ENCODE assay signal across 1 cellular context in the genomic region with DNA sequence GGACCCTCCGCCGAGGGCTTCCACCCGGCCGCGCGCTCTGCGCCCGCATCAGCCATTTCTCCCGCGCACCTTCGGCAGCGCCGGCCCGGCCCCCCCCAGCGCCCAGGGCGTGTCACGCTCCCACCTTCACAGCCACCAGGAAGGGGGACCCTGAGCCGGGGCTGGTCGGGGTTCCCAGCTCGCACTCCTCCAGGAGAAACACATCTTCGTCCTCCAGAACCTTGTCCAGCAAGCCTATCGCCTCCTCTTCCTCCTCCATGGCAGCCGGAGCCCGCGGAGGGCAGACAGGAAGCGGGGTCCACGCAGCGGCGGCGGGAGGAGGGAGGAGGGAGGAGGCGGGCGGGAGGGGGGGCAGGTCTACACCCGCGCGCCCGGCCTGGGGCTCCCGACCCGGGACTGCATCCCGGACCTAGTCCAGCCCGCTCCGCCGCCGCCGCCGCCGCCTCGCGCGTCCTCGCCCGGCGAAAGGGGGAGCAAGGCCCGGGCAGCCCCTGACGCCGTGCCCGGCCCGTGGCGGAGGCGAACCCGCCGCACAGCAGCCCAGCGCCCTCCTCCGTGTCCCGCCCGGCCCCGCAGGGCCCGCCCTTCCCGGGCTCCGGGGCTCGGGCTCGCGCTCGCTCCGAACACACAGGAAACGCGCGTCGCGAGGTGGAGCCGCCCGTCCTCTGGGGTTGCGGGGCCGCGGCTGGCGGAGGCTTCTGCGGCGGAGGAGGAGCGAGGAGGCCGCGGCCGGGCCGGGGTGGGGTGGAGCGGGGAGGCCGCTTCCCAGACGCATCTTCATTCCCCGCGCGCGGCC.
TF ChIP-seq lines count a peak whose summit lies in the region.

No MANE protein-coding gene starts in this region.

TF ChIP-seq in HEK293, 187 proteins besides CTCF, POLR2A, EP300 and RAD21 (continued from another document and continues in another):
- TF ChIP-seq ZNF18 (tag by site-specific recombination; IDR thresholded peaks at IDR 0.05) (no peak), ZNF350 (tag by site-specific recombination; IDR thresholded peaks at IDR 0.05) (no peak), ZNF174 (tag by site-specific recombination; IDR thresholded peaks at IDR 0.05) (no peak), ZNF768 (tag by site-specific recombination; IDR thresholded peaks at IDR 0.05) (no peak), KLF7 (tag by site-specific recombination; IDR thresholded peaks at IDR 0.05; ENCODE audit: borderline replicate concordance) (peak; percentile 60; the same call in 1 of the 2 replicates), ZNF223 (tag by site-specific recombination; IDR thresholded peaks at IDR 0.05) (no peak), ZNF341 (tag by site-specific recombination; IDR thresholded peaks at IDR 0.05; ENCODE audit: low read depth) (no peak), ZNF292 (tag by site-specific recombination; IDR thresholded peaks at IDR 0.05; ENCODE audit: borderline replicate concordance, low read depth) (no peak), ZNF776 (tag by site-specific recombination; IDR thresholded peaks at IDR 0.05; ENCODE audit: borderline replicate concordance) (no peak), ZFP69B (tag by site-specific recombination; IDR thresholded peaks at IDR 0.05) (peak; percentile 57), ZNF654 (tag by site-specific recombination; IDR thresholded peaks at IDR 0.05; ENCODE audit: low read depth) (no peak), ZBTB20 (tag by site-specific recombination; IDR thresholded peaks at IDR 0.05) (peak; percentile 62), ZNF791 (tag by site-specific recombination; IDR thresholded peaks at IDR 0.05) (no peak), ZNF311 (tag by site-specific recombination; IDR thresholded peaks at IDR 0.05; ENCODE audit: borderline replicate concordance) (no peak), ZNF596 (tag by site-specific recombination; IDR thresholded peaks at IDR 0.05) (no peak), KLF1 (tag by site-specific recombination; IDR thresholded peaks at IDR 0.05) (peak; percentile 29; the same call in 1 of the 2 replicates), ZNF416 (tag by site-specific recombination; IDR thresholded peaks at IDR 0.05) (no peak), KLF9 (tag by site-specific recombination; IDR thresholded peaks at IDR 0.05; ENCODE audit: low read depth) (peak; percentile 24; the same call in 1 of the 2 replicates), SCRT1 (tag by site-specific recombination; IDR thresholded peaks at IDR 0.05; ENCODE audit: borderline replicate concordance) (no peak), SCRT2 (tag by site-specific recombination; IDR thresholded peaks at IDR 0.05) (no peak), ZNF610 (tag by site-specific recombination; IDR thresholded peaks at IDR 0.05; ENCODE audit: borderline replicate concordance) (no peak), ZNF48 (tag by site-specific recombination; IDR thresholded peaks at IDR 0.05) (no peak), KLF17 (tag by site-specific recombination; IDR thresholded peaks at IDR 0.05) (0 out of 2 replicates have a peak, but pooled peaks have one; percentile 33), HOXD13 (CRISPR knock-in tag; IDR thresholded peaks at IDR 0.05; ENCODE audit: borderline replicate concordance) (no peak), OVOL3 (tag by site-specific recombination; IDR thresholded peaks at IDR 0.05) (no peak), ZBTB49 (tag by site-specific recombination; IDR thresholded peaks at IDR 0.05; ENCODE audit: low read depth) (no peak), ZNF248 (tag by site-specific recombination; IDR thresholded peaks at IDR 0.05) (no peak), IKZF3 (tag by site-specific recombination; IDR thresholded peaks at IDR 0.05) (no peak), TRIM28 (IDR thresholded peaks at IDR 0.05; ENCODE audit: borderline replicate concordance, low read length) (no peak), SP3 (tag by site-specific recombination; IDR thresholded peaks at IDR 0.05) (peak; percentile 53), ZNF221 (tag by site-specific recombination; IDR thresholded peaks at IDR 0.05; ENCODE audit: borderline replicate concordance) (no peak), ZBTB48 (tag by site-specific recombination; IDR thresholded peaks at IDR 0.05) (no peak), KLF8 (tag by site-specific recombination; IDR thresholded peaks at IDR 0.05) (peak; percentile 56; the same call in 1 of the 2 replicates), ZNF621 (tag by site-specific recombination; IDR thresholded peaks at IDR 0.05) (no peak), HOXA7 (CRISPR knock-in tag; IDR thresholded peaks at IDR 0.05; ENCODE audit: borderline replicate concordance) (no peak), ZNF10 (tag by site-specific recombination; IDR thresholded peaks at IDR 0.05) (no peak), ZNF843 (tag by site-specific recombination; IDR thresholded peaks at IDR 0.05) (no peak), ZBTB7A (tag by site-specific recombination; IDR thresholded peaks at IDR 0.05; ENCODE audit: low read depth) (no peak), ZNF660 (tag by site-specific recombination; IDR thresholded peaks at IDR 0.05) (0 out of 2 replicates have a peak, but pooled peaks have one; percentile 41), ZNF366 (tag by site-specific recombination; conservative IDR thresholded peaks at IDR 0.05) (no peak), ZNF214 (tag by site-specific recombination; IDR thresholded peaks at IDR 0.05; ENCODE audit: borderline replicate concordance) (no peak)
- TF ChIP-seq, protein P1, sequence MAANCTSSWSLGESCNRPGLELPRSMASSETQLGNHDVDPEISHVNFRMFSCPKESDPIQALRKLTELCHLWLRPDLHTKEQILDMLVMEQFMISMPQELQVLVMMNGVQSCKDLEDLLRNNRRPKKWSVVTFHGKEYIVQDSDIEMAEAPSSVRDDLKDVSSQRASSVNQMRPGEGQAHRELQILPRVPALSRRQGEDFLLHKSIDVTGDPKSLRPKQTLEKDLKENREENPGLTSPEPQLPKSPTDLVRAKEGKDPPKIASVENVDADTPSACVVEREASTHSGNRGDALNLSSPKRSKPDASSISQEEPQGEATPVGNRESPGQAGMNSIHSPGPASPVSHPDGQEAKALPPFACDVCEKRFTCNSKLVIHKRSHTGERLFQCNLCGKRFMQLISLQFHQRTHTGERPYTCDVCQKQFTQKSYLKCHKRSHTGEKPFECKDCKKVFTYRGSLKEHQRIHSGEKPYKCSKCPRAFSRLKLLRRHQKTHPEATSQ (tag by site-specific recombination; IDR thresholded peaks at IDR 0.05): no peak
- TF ChIP-seq, protein P2, sequence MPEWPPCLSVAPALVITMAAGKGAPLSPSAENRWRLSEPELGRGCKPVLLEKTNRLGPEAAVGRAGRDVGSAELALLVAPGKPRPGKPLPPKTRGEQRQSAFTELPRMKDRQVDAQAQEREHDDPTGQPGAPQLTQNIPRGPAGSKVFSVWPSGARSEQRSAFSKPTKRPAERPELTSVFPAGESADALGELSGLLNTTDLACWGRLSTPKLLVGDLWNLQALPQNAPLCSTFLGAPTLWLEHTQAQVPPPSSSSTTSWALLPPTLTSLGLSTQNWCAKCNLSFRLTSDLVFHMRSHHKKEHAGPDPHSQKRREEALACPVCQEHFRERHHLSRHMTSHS (tag by site-specific recombination; IDR thresholded peaks at IDR 0.05): no peak
- TF ChIP-seq, protein P3, sequence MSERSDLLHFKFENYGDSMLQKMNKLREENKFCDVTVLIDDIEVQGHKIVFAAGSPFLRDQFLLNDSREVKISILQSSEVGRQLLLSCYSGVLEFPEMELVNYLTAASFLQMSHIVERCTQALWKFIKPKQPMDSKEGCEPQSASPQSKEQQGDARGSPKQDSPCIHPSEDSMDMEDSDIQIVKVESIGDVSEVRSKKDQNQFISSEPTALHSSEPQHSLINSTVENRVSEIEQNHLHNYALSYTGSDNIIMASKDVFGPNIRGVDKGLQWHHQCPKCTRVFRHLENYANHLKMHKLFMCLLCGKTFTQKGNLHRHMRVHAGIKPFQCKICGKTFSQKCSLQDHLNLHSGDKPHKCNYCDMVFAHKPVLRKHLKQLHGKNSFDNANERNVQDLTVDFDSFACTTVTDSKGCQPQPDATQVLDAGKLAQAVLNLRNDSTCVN (tag by site-specific recombination; optimal IDR thresholded peaks at IDR 0.05): peak; percentile 74
- TF ChIP-seq, protein P4, sequence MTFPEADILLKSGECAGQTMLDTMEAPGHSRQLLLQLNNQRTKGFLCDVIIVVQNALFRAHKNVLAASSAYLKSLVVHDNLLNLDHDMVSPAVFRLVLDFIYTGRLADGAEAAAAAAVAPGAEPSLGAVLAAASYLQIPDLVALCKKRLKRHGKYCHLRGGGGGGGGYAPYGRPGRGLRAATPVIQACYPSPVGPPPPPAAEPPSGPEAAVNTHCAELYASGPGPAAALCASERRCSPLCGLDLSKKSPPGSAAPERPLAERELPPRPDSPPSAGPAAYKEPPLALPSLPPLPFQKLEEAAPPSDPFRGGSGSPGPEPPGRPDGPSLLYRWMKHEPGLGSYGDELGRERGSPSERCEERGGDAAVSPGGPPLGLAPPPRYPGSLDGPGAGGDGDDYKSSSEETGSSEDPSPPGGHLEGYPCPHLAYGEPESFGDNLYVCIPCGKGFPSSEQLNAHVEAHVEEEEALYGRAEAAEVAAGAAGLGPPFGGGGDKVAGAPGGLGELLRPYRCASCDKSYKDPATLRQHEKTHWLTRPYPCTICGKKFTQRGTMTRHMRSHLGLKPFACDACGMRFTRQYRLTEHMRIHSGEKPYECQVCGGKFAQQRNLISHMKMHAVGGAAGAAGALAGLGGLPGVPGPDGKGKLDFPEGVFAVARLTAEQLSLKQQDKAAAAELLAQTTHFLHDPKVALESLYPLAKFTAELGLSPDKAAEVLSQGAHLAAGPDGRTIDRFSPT (tag by site-specific recombination; IDR thresholded peaks at IDR 0.05): no peak
- TF ChIP-seq, protein P5, sequence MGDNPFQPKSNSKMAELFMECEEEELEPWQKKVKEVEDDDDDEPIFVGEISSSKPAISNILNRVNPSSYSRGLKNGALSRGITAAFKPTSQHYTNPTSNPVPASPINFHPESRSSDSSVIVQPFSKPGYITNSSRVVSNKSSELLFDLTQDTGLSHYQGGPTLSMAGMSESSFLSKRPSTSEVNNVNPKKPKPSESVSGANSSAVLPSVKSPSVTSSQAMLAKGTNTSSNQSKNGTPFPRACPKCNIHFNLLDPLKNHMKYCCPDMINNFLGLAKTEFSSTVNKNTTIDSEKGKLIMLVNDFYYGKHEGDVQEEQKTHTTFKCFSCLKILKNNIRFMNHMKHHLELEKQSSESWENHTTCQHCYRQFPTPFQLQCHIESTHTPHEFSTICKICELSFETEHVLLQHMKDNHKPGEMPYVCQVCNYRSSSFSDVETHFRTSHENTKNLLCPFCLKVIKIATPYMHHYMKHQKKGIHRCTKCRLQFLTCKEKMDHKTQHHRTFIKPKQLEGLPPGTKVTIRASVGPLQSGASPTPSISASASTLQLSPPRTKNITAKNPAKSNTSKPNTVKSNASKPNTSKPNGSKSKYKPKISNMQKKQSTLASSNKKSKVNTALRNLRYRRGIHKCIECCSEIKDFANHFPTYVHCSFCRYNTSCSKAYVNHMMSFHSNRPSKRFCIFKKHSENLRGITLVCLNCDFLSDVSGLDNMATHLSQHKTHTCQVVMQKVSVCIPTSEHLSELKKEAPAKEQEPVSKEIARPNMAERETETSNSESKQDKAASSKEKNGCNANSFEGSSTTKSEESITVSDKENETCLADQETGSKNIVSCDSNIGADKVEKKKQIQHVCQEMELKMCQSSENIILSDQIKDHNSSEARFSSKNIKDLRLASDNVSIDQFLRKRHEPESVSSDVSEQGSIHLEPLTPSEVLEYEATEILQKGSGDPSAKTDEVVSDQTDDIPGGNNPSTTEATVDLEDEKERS (tag by site-specific recombination; IDR thresholded peaks at IDR 0.05): no peak
- TF ChIP-seq, protein P6, sequence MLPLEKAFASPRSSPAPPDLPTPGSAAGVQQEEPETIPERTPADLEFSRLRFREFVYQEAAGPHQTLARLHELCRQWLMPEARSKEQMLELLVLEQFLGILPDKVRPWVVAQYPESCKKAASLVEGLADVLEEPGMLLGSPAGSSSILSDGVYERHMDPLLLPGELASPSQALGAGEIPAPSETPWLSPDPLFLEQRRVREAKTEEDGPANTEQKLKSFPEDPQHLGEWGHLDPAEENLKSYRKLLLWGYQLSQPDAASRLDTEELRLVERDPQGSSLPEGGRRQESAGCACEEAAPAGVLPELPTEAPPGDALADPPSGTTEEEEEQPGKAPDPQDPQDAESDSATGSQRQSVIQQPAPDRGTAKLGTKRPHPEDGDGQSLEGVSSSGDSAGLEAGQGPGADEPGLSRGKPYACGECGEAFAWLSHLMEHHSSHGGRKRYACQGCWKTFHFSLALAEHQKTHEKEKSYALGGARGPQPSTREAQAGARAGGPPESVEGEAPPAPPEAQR (tag by site-specific recombination; IDR thresholded peaks at IDR 0.05): no peak
- TF ChIP-seq, protein P7, sequence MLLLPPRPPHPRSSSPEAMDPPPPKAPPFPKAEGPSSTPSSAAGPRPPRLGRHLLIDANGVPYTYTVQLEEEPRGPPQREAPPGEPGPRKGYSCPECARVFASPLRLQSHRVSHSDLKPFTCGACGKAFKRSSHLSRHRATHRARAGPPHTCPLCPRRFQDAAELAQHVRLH (tag by site-specific recombination; IDR thresholded peaks at IDR 0.05): no peak
